ENCODE assay signal across 2 cellular contexts in the genomic region with DNA sequence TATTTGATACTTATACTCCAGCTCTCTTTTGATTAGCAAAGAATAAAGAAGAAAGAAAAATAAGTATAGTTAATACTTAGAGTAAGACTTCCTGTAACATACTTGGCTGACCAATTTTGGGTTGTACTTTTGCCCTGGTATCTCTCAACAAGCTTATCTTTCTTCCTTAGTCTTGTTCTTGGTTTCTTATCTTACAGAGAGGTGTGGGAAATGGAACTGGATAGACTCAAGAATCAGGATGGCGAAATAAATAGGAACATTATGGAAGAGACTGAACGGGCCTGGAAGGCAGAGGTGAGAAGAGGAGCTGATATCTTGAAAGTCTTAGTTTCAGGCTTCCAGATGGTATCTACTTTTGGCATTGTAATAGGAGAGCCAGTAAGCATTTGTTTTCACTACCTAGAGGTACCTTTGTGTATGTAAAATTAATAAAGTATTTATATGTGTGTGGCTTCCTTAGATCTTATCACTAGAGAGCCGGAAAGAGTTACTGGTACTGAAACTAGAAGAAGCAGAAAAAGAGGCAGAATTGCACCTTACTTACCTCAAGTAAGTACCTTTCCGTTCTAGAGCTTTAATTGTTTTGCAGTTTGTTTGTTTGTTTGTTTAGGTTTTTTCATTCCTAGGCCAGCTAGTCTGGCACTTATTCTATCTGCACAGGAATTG.
TF ChIP-seq lines count a peak whose summit lies in the region.

No MANE protein-coding gene starts in this region.

TF ChIP-seq in SK-N-SH, 30 proteins besides CTCF, POLR2A, EP300 and RAD21:
- no peak for TF ChIP-seq SMC3 (IDR thresholded peaks at IDR 0.05; ENCODE audit: low read depth, low read length)
- TF ChIP-seq GABPA (IDR thresholded peaks at IDR 0.05; ENCODE audit: low read depth), result no peak
- TF ChIP-seq, protein P1, sequence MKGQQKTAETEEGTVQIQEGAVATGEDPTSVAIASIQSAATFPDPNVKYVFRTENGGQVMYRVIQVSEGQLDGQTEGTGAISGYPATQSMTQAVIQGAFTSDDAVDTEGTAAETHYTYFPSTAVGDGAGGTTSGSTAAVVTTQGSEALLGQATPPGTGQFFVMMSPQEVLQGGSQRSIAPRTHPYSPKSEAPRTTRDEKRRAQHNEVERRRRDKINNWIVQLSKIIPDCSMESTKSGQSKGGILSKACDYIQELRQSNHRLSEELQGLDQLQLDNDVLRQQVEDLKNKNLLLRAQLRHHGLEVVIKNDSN (IDR thresholded peaks at IDR 0.05; ENCODE audit: borderline replicate concordance, low read depth), result no peak
- no peak for TF ChIP-seq FOXJ3 (CRISPR knock-in tag; IDR thresholded peaks at IDR 0.05)
- no peak for TF ChIP-seq TEAD4 (IDR thresholded peaks at IDR 0.05; ENCODE audit: borderline replicate concordance, insufficient read depth)

TF ChIP-seq in SK-N-SH treated with all-trans-retinoic acid at 6 μM for 48 hours, 23 proteins besides CTCF, POLR2A, EP300 and RAD21:
- TF ChIP-seq CSRNP3 (CRISPR knock-in tag; IDR thresholded peaks at IDR 0.05) (no peak), ESRRG (CRISPR knock-in tag; IDR thresholded peaks at IDR 0.05) (no peak), OSR1 (CRISPR knock-in tag; IDR thresholded peaks at IDR 0.05) (no peak), TOX (CRISPR knock-in tag; IDR thresholded peaks at IDR 0.05; ENCODE audit: borderline replicate concordance) (no peak), ISL1 (CRISPR knock-in tag; IDR thresholded peaks at IDR 0.05) (no peak), ARNTL (CRISPR knock-in tag; IDR thresholded peaks at IDR 0.05; ENCODE audit: borderline replicate concordance, low read depth) (no peak), SNAI2 (CRISPR knock-in tag; IDR thresholded peaks at IDR 0.05) (no peak), BACH2 (CRISPR knock-in tag; IDR thresholded peaks at IDR 0.05; ENCODE audit: borderline replicate concordance) (no peak), ZNF565 (CRISPR knock-in tag; conservative IDR thresholded peaks at IDR 0.05; ENCODE audit: low read depth) (no peak), CSDC2 (CRISPR knock-in tag; IDR thresholded peaks at IDR 0.05) (no peak)
- TF ChIP-seq, protein P2, sequence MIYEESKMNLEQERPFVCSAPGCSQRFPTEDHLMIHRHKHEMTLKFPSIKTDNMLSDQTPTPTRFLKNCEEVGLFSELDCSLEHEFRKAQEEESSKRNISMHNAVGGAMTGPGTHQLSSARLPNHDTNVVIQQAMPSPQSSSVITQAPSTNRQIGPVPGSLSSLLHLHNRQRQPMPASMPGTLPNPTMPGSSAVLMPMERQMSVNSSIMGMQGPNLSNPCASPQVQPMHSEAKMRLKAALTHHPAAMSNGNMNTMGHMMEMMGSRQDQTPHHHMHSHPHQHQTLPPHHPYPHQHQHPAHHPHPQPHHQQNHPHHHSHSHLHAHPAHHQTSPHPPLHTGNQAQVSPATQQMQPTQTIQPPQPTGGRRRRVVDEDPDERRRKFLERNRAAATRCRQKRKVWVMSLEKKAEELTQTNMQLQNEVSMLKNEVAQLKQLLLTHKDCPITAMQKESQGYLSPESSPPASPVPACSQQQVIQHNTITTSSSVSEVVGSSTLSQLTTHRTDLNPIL (CRISPR knock-in tag; IDR thresholded peaks at IDR 0.05; ENCODE audit: low read depth), result no peak
